ENCODE assay signal across 9 cellular contexts in the genomic region with DNA sequence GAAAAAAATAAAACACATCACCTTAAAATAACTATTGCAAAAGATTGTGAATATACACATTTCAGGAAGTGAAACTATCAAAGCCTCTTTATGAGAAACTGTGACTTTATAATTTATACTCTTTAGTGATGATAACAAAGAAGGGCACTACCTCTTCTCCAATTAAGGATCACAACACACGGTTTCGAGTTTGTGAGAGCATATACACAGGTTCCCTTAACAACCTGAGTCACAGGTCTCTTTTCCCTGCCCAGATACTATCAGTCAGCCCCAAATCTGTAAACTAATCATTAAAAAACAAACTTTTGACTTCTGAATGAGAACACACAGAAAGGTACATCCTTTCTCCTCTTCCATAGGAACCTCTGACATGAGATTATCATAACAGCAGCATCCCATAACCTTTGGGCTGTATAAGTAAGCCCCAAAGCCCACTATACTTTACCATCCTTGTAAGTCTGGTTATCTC. TPM values are rescaled to one million over a fixed set of nuclear protein-coding genes. Genes with fewer than 3 reads are reported as not detected.
DNase-seq lines count a peak whose midpoint lies in the region; ATAC-seq lines count a peak whose summit lies in the region.
"Had no signal": no experiment of that assay in that cellular context is flagged by ENCODE, and none has a peak within 500 bp of the region (broad histone marks: within the 10 kb centered on the region; RNA-seq: fewer than 3 reads in every experiment).

No MANE protein-coding gene starts in this region.

- H3K27ac Mint-ChIP-seq in activated T-cell treated with anti-CD3 and anti-CD28 coated beads, Interleukin-2, amount 50 U/mL, for 72 hours: peak overlapping the region; percentile 100

- H3K36me3 ChIP-seq in SK-N-MC (ENCODE audit: insufficient read depth, low read length): peaks cover 10% of the 10 kb centered on the region; the same call in 1 of the 2 replicates

- no peak overlapping the region for H3K9ac ChIP-seq in SK-N-MC (ENCODE audit: insufficient read length)

- no peaks in the 10 kb centered on the region for H3K9me3 ChIP-seq in SK-N-MC (ENCODE audit: low read depth, low read length)

- no peaks in the 10 kb centered on the region for H3K27me3 Mint-ChIP-seq in activated T-cell treated with anti-CD3 and anti-CD28 coated beads, Interleukin-2, amount 50 U/mL, for 72 hours (ENCODE audit: low read depth)

- no peaks in the 10 kb centered on the region for H3K9me3 Mint-ChIP-seq in activated T-cell treated with anti-CD3 and anti-CD28 coated beads, Interleukin-2, amount 50 U/mL, for 72 hours
- H3K9me3 Mint-ChIP-seq: neural crest cell had no signal

- peak overlapping the region; percentile 54; the same call in 1 of the 2 replicates for H3K27ac ChIP-seq in SK-N-MC

- ATAC-seq in activated T-cell treated with anti-CD3 and anti-CD28 coated beads, Interleukin-2, amount 50 U/mL, for 72 hours (replicated peaks in 1 of 2): peak; percentile 64 to 72
- peak; percentile 23 for ATAC-seq in HG03064 (IDR thresholded peaks at IDR 0.05; ENCODE audit: low read depth, unreplicated experiment)
- ATAC-seq in left colon: peak; percentile 42

- H3K36me3 Mint-ChIP-seq in activated T-cell treated with anti-CD3 and anti-CD28 coated beads, Interleukin-2, amount 50 U/mL, for 72 hours (ENCODE audit: insufficient read depth in 2 of 2): peaks cover 2 to 11% of the 10 kb centered on the region in 2 donors

- no peak overlapping the region for H3K4me3 ChIP-seq in SK-N-MC

- intact Hi-C loops in left colon (cut with DNase I, micrococcal nuclease): loop anchor here in 1 of 2 donors (10.0 kb wide), 1 partner anchor 46 kb away; a partner anchor contains a TSS

- H3K4me3 Mint-ChIP-seq in activated T-cell treated with anti-CD3 and anti-CD28 coated beads, Interleukin-2, amount 50 U/mL, for 72 hours: peak overlapping the region; percentile 57 to 93
- H3K4me3 Mint-ChIP-seq: neural crest cell had no signal

- DNase-seq in activated T-cell treated with anti-CD3 and anti-CD28 coated beads, Interleukin-2, amount 50 U/mL, for 72 hours: peak; percentile 30 to 38
- no peak for DNase-seq in activated T-cell treated with anti-CD3 and anti-CD28 coated beads, Interleukin-2, amount 50 U/mL, for 1 hour
- DNase-seq in SK-N-MC (ENCODE audit: low read depth, low spot score) (no peak), left colon (no peak), T-helper 9 cell (no peak), COR-L47 (lab: John Stamatoyannopoulos, UW) (no peak), cerebellum (ENCODE audit: low spot score) (no peak)

- peaks cover 76% of the 10 kb centered on the region for H3K4me1 Mint-ChIP-seq in activated T-cell treated with anti-CD3 and anti-CD28 coated beads, Interleukin-2, amount 50 U/mL, for 72 hours (ENCODE audit: low read depth)

RNA-seq across cellular contexts. Expression of a gene that starts 44.9 kb away (rescaled TPM):
- total RNA-seq in activated T-cell treated with anti-CD3 and anti-CD28 coated beads, Interleukin-2, amount 50 U/mL, for 72 hours: 10 to 100 TPM; 84.9 to 86.2 TPM
- total RNA-seq in left colon (10 to 100 TPM; 34.0 to 35.4 TPM), cerebellum (30.7 TPM)

Comparison
In these comparisons a context has a peak if more than half of its experiments do, and no peak if none do; other contexts are left out.
1. DNase-seq: peak in activated T-cell treated with anti-CD3 and anti-CD28 coated beads, Interleukin-2, amount 50 U/mL, for 72 hours (2 of 2); none in activated T-cell treated with anti-CD3 and anti-CD28 coated beads, Interleukin-2, amount 50 U/mL, for 1 hour (single experiment), SK-N-MC (single experiment), left colon (0 of 2), T-helper 9 cell (single experiment), COR-L47 (single experiment) and cerebellum (single experiment).
2. Peak in every context shown above with its lines, with median percentiles within 50 percentile points of each other: ATAC-seq.